ENCODE assay signal across 1 cellular context in genomic region chr13:33797622-33798021, GRCh38.
TF ChIP-seq lines count a peak whose summit lies in the region.

No MANE protein-coding gene starts in this region.

TF ChIP-seq in GM23338, 12 proteins besides CTCF, POLR2A, EP300 and RAD21 (continued from another document):
- no peak for TF ChIP-seq REST (IDR thresholded peaks at IDR 0.05; ENCODE audit: unreplicated experiment)
